ENCODE assay signal across 26 cellular contexts in genomic region chr4:172596206-172596605, GRCh38.
DNase-seq lines count a peak whose midpoint lies in the region; ATAC-seq and TF ChIP-seq lines count a peak whose summit lies in the region.
"Had no signal": no experiment of that assay in that cellular context is flagged by ENCODE, and none has a peak within 500 bp of the region (broad histone marks: within the 10 kb centered on the region; RNA-seq: fewer than 3 reads in every experiment).

No MANE protein-coding gene starts in this region.

- DNase-seq in LNCaP clone FGC (ENCODE audit: low read depth), result no peak
- DNase-seq in chondrocyte (ENCODE audit: low spot score), result no peak
- DNase-seq in left kidney (ENCODE audit: low read depth, low spot score), result peak; percentile 18
- no peak for DNase-seq in NCI-H1048 (lab: John Stamatoyannopoulos, UW)
- DNase-seq in activated CD4-positive, alpha-beta T cell treated with anti-CD3 and anti-CD28 coated beads, Interleukin-2, amount 10 ng/mL, durations not matched to agents 7 days and 5 days, result no peak
- DNase-seq: aorta; BE2C; DND-41; IMR-90; kidney; mammary epithelial cell; NCI-H510A treated with DMSO at 0.1 percent for 48 hours; SK-N-SH; stimulated activated CD4-positive, alpha-beta T cell treated with anti-CD3 and anti-CD28 coated beads, Interleukin-1b, Interleukin-23, amount 100 ng/mL, for 48 hours; substantia nigra; T-helper 2 cell had no signal

- no peak overlapping the region for H3K4me3 ChIP-seq in LNCaP clone FGC (ENCODE audit: low read depth, low read length)
- H3K4me3 ChIP-seq: cardiac muscle cell had no signal

- POLR2A ChIA-PET in activated CD4-positive, alpha-beta T cell treated with anti-CD3 and anti-CD28 coated beads, Interleukin-2, amount 10 ng/mL, durations not matched to agents 7 days and 5 days (lab: Charles Lee), result no interaction called here

- no peak overlapping the region for H3K4me3 Mint-ChIP-seq in chondrocyte (ENCODE audit: unreplicated experiment)
- H3K4me3 Mint-ChIP-seq in activated CD4-positive, alpha-beta T cell treated with anti-CD3 and anti-CD28 coated beads, Interleukin-2, amount 10 ng/mL, durations not matched to agents 7 days and 5 days, result no peak overlapping the region
- H3K4me3 Mint-ChIP-seq: activated naive CD8-positive, alpha-beta T cell; dendritic cell treated with granulocyte-macrophage colony-stimulating factor and Interleukin-4, amounts not matched to agents 40 ng/mL and 50 ng/mL, for 4 days had no signal

- H3K27ac ChIP-seq in C4-2B, result no peak overlapping the region
- H3K27ac ChIP-seq: cardiac muscle cell, neutrophil, VCaP had no signal

- CTCF ChIA-PET in activated CD4-positive, alpha-beta T cell treated with anti-CD3 and anti-CD28 coated beads, Interleukin-2, amount 10 ng/mL, durations not matched to agents 7 days and 5 days (lab: Charles Lee), result no interaction called here

- H3K9me3 Mint-ChIP-seq in chondrocyte (ENCODE audit: low read depth), result peaks cover 2% of the 10 kb centered on the region
- no peaks in the 10 kb centered on the region for H3K9me3 Mint-ChIP-seq in activated CD4-positive, alpha-beta T cell treated with anti-CD3 and anti-CD28 coated beads, Interleukin-2, amount 10 ng/mL, durations not matched to agents 7 days and 5 days
- H3K9me3 Mint-ChIP-seq: activated T-helper 2 cell treated with anti-CD3 and anti-CD28 coated beads, Interferon-gamma antibody, Interleukin-2, Interleukin-4, amounts not matched to agents 10 μg/mL and 5 μg/mL and 100 μg/mL, durations not matched to agents 14 hours and 24 hours and 36 hours; dendritic cell treated with granulocyte-macrophage colony-stimulating factor and Interleukin-4, amounts not matched to agents 40 ng/mL and 50 ng/mL, for 4 days had no signal

- 0 out of 2 replicates have a peak, but pooled peaks have one; percentile 10 for TF ChIP-seq CTCF in C4-2B (conservative IDR thresholded peaks at IDR 0.05)
- peak; percentile 29 for TF ChIP-seq CTCF in LNCaP clone FGC (IDR thresholded peaks at IDR 0.05; ENCODE audit: control insufficient read depth, extremely low read depth, insufficient read depth)
- peak; percentile 22 for TF ChIP-seq CTCF in chondrocyte (IDR thresholded peaks at IDR 0.05)

- H3K4me1 Mint-ChIP-seq in chondrocyte (ENCODE audit: low read depth), result no peaks in the 10 kb centered on the region
- H3K4me1 Mint-ChIP-seq in activated CD4-positive, alpha-beta T cell treated with anti-CD3 and anti-CD28 coated beads, Interleukin-2, amount 10 ng/mL, durations not matched to agents 7 days and 5 days, result no peaks in the 10 kb centered on the region

- no peak overlapping the region for H3K27ac Mint-ChIP-seq in chondrocyte (ENCODE audit: unreplicated experiment)
- no peak overlapping the region for H3K27ac Mint-ChIP-seq in activated CD4-positive, alpha-beta T cell treated with anti-CD3 and anti-CD28 coated beads, Interleukin-2, amount 10 ng/mL, durations not matched to agents 7 days and 5 days
- H3K27ac Mint-ChIP-seq: activated naive CD8-positive, alpha-beta T cell; activated T-helper 2 cell treated with anti-CD3 and anti-CD28 coated beads, Interferon-gamma antibody, Interleukin-2, Interleukin-4, amounts not matched to agents 10 μg/mL and 5 μg/mL and 100 μg/mL, durations not matched to agents 14 hours and 24 hours and 36 hours; dendritic cell treated with granulocyte-macrophage colony-stimulating factor and Interleukin-4, amounts not matched to agents 40 ng/mL and 50 ng/mL, for 4 days; progenitor cell of endocrine pancreas had no signal

- H3K27me3 Mint-ChIP-seq in chondrocyte (ENCODE audit: low read depth), result no peaks in the 10 kb centered on the region
- no peaks in the 10 kb centered on the region for H3K27me3 Mint-ChIP-seq in activated CD4-positive, alpha-beta T cell treated with anti-CD3 and anti-CD28 coated beads, Interleukin-2, amount 10 ng/mL, durations not matched to agents 7 days and 5 days
- H3K27me3 Mint-ChIP-seq: activated naive CD8-positive, alpha-beta T cell; dendritic cell treated with granulocyte-macrophage colony-stimulating factor and Interleukin-4, amounts not matched to agents 40 ng/mL and 50 ng/mL, for 4 days; progenitor cell of endocrine pancreas had no signal

- ATAC-seq in GM21619 (IDR thresholded peaks at IDR 0.05; ENCODE audit: unreplicated experiment), result no peak
- no peak for ATAC-seq in GM18517 (IDR thresholded peaks at IDR 0.05; ENCODE audit: unreplicated experiment)

- H3K36me3 Mint-ChIP-seq in chondrocyte (ENCODE audit: low read depth), result no peaks in the 10 kb centered on the region
- no peaks in the 10 kb centered on the region for H3K36me3 Mint-ChIP-seq in activated CD4-positive, alpha-beta T cell treated with anti-CD3 and anti-CD28 coated beads, Interleukin-2, amount 10 ng/mL, durations not matched to agents 7 days and 5 days (ENCODE audit: low read depth)
- H3K36me3 Mint-ChIP-seq: activated naive CD8-positive, alpha-beta T cell had no signal
